ENCODE assay signal across 8 cellular contexts in genomic region chr2:134253117-134253704, GRCh38.
DNase-seq lines count a peak whose midpoint lies in the region; ATAC-seq, FAIRE-seq and TF ChIP-seq lines count a peak whose summit lies in the region.

No MANE protein-coding gene starts in this region.

- FAIRE-seq in D721Med (lab: Jason Lieb, UNC), result no peak

- no peak for TF ChIP-seq CTCF in D721Med (IDR thresholded peaks at IDR 0.05; ENCODE audit: insufficient read depth, missing control alignments)

- H3K36me3 ChIP-seq in KOPT-K1 (ENCODE audit: insufficient read depth, low read length), result peaks cover 7% of the 10 kb centered on the region; the same call in 1 of the 2 replicates

- peak overlapping the region; percentile 8 for H3K27ac ChIP-seq in KOPT-K1 (ENCODE audit: low read depth, low read length, poor library complexity, severe bottlenecking)

- no peaks in the 10 kb centered on the region for H3K9me3 ChIP-seq in KOPT-K1 (ENCODE audit: insufficient read depth, low read length, poor library complexity, severe bottlenecking)

- peak; percentile 67 for ATAC-seq in HG02623 (IDR thresholded peaks at IDR 0.05; ENCODE audit: unreplicated experiment)

- DNase-seq in stimulated activated CD4-positive, alpha-beta T cell treated with anti-CD3 and anti-CD28 coated beads, Interleukin-15, amount 100 ng/mL, for 24 hours, result peak; percentile 45
- DNase-seq in stimulated activated CD4-positive, alpha-beta T cell treated with anti-CD3 and anti-CD28 coated beads, Interleukin-4, amount 100 ng/mL, for 1 hour, result no peak
- DNase-seq in CD1c-positive myeloid dendritic cell (ENCODE audit: extremely low spot score) (no peak), NCI-H524 treated with DMSO at 0.1 percent for 48 hours (lab: John Stamatoyannopoulos, UW) (no peak), D721Med (ENCODE audit: insufficient read length, low spot score) (no peak)
- DNase-seq in effector CD8-positive, alpha-beta T cell (lab: John Stamatoyannopoulos, UW), result no peak
